ENCODE assay signal across 10 cellular contexts in the genomic region with DNA sequence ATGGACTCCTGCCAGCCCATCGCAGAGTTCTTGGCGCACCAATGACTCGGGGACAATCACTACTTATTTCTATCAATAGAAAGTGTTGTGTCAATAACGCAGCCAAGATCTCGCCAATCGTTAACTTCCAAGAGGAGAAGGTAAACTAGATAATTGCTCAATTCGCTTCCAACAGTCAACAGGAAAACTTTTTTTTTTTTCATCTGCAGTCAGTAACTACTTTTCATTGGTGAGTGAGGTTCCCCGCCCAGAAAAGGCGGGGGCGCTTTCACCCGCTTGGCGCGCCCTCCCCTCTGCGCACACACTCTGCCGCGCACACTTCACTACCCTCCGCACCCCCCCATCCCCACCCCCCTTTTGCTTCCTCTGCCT. TPM values are rescaled to one million over a fixed set of nuclear protein-coding genes. Genes with fewer than 3 reads are reported as not detected.
A peak's percentile ranks its signal among the peaks of the same experiment; 100 is the strongest.
DNase-seq lines count a peak whose midpoint lies in the region; ATAC-seq, FAIRE-seq and TF ChIP-seq lines count a peak whose summit lies in the region.
"Had no signal": no experiment of that assay in that cellular context is flagged by ENCODE, and none has a peak within 500 bp of the region (broad histone marks: within the 10 kb centered on the region; RNA-seq: fewer than 3 reads in every experiment).

FEZF1 (minus strand) TSS at position 147 of the 372 bp plus-strand sequence. CDS start 313 bp downstream, outside the sequence.

- no peaks in the 10 kb centered on the region for H3K9me1 ChIP-seq in keratinocyte (ENCODE audit: control insufficient read depth, extremely low read depth, insufficient read depth, low read length)

- DNase-seq in activated CD8-positive, alpha-beta T cell treated with anti-CD3 and anti-CD28 coated beads, Interleukin-2, amount 10 ng/mL, durations not matched to agents 7 days and 5 days = no peak
- no peak for DNase-seq in activated CD8-positive, alpha-beta T cell treated with anti-CD3 and anti-CD28 coated beads for 36 hours
- DNase-seq in SJSA1 (ENCODE audit: low read depth in 1 of 2, low spot score in 2 of 2) (no peak), keratinocyte (ENCODE audit: low read depth, low spot score) (no peak), testis (no peak), putamen (ENCODE audit: low spot score) (no peak), DMS79 (lab: John Stamatoyannopoulos, UW) (no peak), GOT3 (lab: John Stamatoyannopoulos, UW) (no peak)
- DNase-seq: activated CD4-positive, alpha-beta memory T cell treated with anti-CD3 and anti-CD28 coated beads for 36 hours; stimulated activated CD4-positive, alpha-beta T cell treated with anti-CD3 and anti-CD28 coated beads, Interleukin-15, amount 100 ng/mL, for 24 hours had no signal

- H3K4me1 ChIP-seq in SJSA1 (replicated peaks) = no peaks in the 10 kb centered on the region
- H3K4me1 ChIP-seq in keratinocyte (ENCODE audit: control insufficient read depth, extremely low read depth, insufficient read depth, low read length) = no peaks in the 10 kb centered on the region
- H3K4me1 ChIP-seq in testis = peaks cover 12% of the 10 kb centered on the region

- H3K36me3 ChIP-seq in SJSA1 (no peaks in the 10 kb centered on the region), keratinocyte (ENCODE audit: control insufficient read depth in 2 of 2, extremely low read depth in 1 of 2, insufficient read depth in 2 of 2, low read length in 2 of 2) (no peaks in the 10 kb centered on the region), testis (ENCODE audit: low read depth, missing control alignments) (no peaks in the 10 kb centered on the region)

- peaks cover 50% of the 10 kb centered on the region for H3K27me3 ChIP-seq in SJSA1 (replicated peaks)
- H3K27me3 ChIP-seq in keratinocyte (ENCODE audit: control insufficient read depth, extremely low read depth, insufficient read depth, low read length) = peaks cover 94% of the 10 kb centered on the region
- H3K27me3 ChIP-seq in testis = peaks cover 11% of the 10 kb centered on the region

- peaks cover 1% of the 10 kb centered on the region for H4K20me1 ChIP-seq in keratinocyte (ENCODE audit: control insufficient read depth, extremely low read depth, insufficient read depth, low read length)

- H3K27ac ChIP-seq in SJSA1 (no peak within 1 kb of the TSS), keratinocyte (ENCODE audit: control insufficient read depth, insufficient read depth, low read length) (no peak within 1 kb of the TSS), testis (no peak within 1 kb of the TSS)

- no peak within 1 kb of the TSS for H3K9ac ChIP-seq in keratinocyte (ENCODE audit: control insufficient read depth, extremely low read depth, insufficient read depth, low read length)

- POLR2A ChIA-PET in activated CD8-positive, alpha-beta T cell treated with anti-CD3 and anti-CD28 coated beads, Interleukin-2, amount 10 ng/mL, durations not matched to agents 7 days and 5 days (lab: Charles Lee) = no interaction called here
- POLR2A ChIA-PET in activated CD8-positive, alpha-beta T cell treated with anti-CD3 and anti-CD28 coated beads for 36 hours (lab: Charles Lee) = no interaction called here

- peaks cover 11% of the 10 kb centered on the region for H3K36me3 Mint-ChIP-seq in activated CD8-positive, alpha-beta T cell treated with anti-CD3 and anti-CD28 coated beads, Interleukin-2, amount 10 ng/mL, durations not matched to agents 7 days and 5 days (ENCODE audit: low read depth)
- H3K36me3 Mint-ChIP-seq in activated CD8-positive, alpha-beta T cell treated with anti-CD3 and anti-CD28 coated beads for 36 hours (ENCODE audit: low read depth) = peaks cover 1% of the 10 kb centered on the region
- H3K36me3 Mint-ChIP-seq: activated CD4-positive, alpha-beta memory T cell treated with anti-CD3 and anti-CD28 coated beads for 36 hours had no signal

- ATAC-seq in activated CD8-positive, alpha-beta T cell treated with anti-CD3 and anti-CD28 coated beads, Interleukin-2, amount 10 ng/mL, durations not matched to agents 7 days and 5 days = no peak
- ATAC-seq in activated CD8-positive, alpha-beta T cell treated with anti-CD3 and anti-CD28 coated beads for 36 hours = no peak

- no peaks in the 10 kb centered on the region for H3K79me2 ChIP-seq in keratinocyte (ENCODE audit: control insufficient read depth, insufficient read depth, low read length)

- H3K4me3 ChIP-seq in SJSA1 (peak within 1 kb of the TSS; percentile 7; the same call in 1 of the 2 replicates), keratinocyte (ENCODE audit: control insufficient read depth in 2 of 3, extremely low read depth in 1 of 3, insufficient read depth in 2 of 3, low read depth in 1 of 3, low read length in 3 of 3) (no peak within 1 kb of the TSS), testis (peak within 1 kb of the TSS; percentile 4 to 43)

- no peaks in the 10 kb centered on the region for H3K9me3 ChIP-seq in SJSA1 (replicated peaks)
- H3K9me3 ChIP-seq in keratinocyte (ENCODE audit: control insufficient read depth, low read depth, low read length) = peaks cover 6% of the 10 kb centered on the region
- no peaks in the 10 kb centered on the region for H3K9me3 ChIP-seq in testis

- H3K27ac Mint-ChIP-seq in activated CD8-positive, alpha-beta T cell treated with anti-CD3 and anti-CD28 coated beads, Interleukin-2, amount 10 ng/mL, durations not matched to agents 7 days and 5 days = no peak within 1 kb of the TSS
- no peak within 1 kb of the TSS for H3K27ac Mint-ChIP-seq in activated CD8-positive, alpha-beta T cell treated with anti-CD3 and anti-CD28 coated beads for 36 hours
- H3K27ac Mint-ChIP-seq: activated CD4-positive, alpha-beta memory T cell treated with anti-CD3 and anti-CD28 coated beads for 36 hours had no signal

- intact Hi-C loops in activated CD8-positive, alpha-beta T cell treated with anti-CD3 and anti-CD28 coated beads for 36 hours (cut with micrococcal nuclease) = no loop called here
- intact Hi-C loops in testis (cut with DNase I; ENCODE audit: low total_unique reads) = no loop called here

- 4 to 8% methylated on average over 17 of the region's 17 CpGs for WGBS in testis, 2 donors

- dilution Hi-C loops in keratinocyte (cut with MboI; ENCODE audit: extremely low pct_ligation_motif_present, low sequenced_read_pairs) = no loop called here

- H2AFZ ChIP-seq in keratinocyte (ENCODE audit: control insufficient read depth, low read length) = no peak within 1 kb of the TSS

- H3K4me1 Mint-ChIP-seq in activated CD8-positive, alpha-beta T cell treated with anti-CD3 and anti-CD28 coated beads, Interleukin-2, amount 10 ng/mL, durations not matched to agents 7 days and 5 days (ENCODE audit: low read depth) = peaks cover 2% of the 10 kb centered on the region
- peaks cover under 1% of the 10 kb centered on the region for H3K4me1 Mint-ChIP-seq in activated CD8-positive, alpha-beta T cell treated with anti-CD3 and anti-CD28 coated beads for 36 hours (ENCODE audit: low read depth)

- H3K9me3 Mint-ChIP-seq in activated CD8-positive, alpha-beta T cell treated with anti-CD3 and anti-CD28 coated beads, Interleukin-2, amount 10 ng/mL, durations not matched to agents 7 days and 5 days (ENCODE audit: insufficient read depth) = peaks cover 5% of the 10 kb centered on the region
- no peaks in the 10 kb centered on the region for H3K9me3 Mint-ChIP-seq in activated CD8-positive, alpha-beta T cell treated with anti-CD3 and anti-CD28 coated beads for 36 hours
- H3K9me3 Mint-ChIP-seq: activated CD4-positive, alpha-beta memory T cell treated with anti-CD3 and anti-CD28 coated beads for 36 hours had no signal

- no peak for FAIRE-seq in keratinocyte (lab: Jason Lieb, UNC)

- TF ChIP-seq POLR2A in testis (IDR thresholded peaks at IDR 0.05) = no peak

- peaks cover 78% of the 10 kb centered on the region for H3K27me3 Mint-ChIP-seq in activated CD8-positive, alpha-beta T cell treated with anti-CD3 and anti-CD28 coated beads, Interleukin-2, amount 10 ng/mL, durations not matched to agents 7 days and 5 days (ENCODE audit: low read depth)
- peaks cover 84% of the 10 kb centered on the region for H3K27me3 Mint-ChIP-seq in activated CD8-positive, alpha-beta T cell treated with anti-CD3 and anti-CD28 coated beads for 36 hours

- H3K4me3 Mint-ChIP-seq in activated CD8-positive, alpha-beta T cell treated with anti-CD3 and anti-CD28 coated beads, Interleukin-2, amount 10 ng/mL, durations not matched to agents 7 days and 5 days = peak within 1 kb of the TSS; percentile 34
- H3K4me3 Mint-ChIP-seq in activated CD8-positive, alpha-beta T cell treated with anti-CD3 and anti-CD28 coated beads for 36 hours = no peak within 1 kb of the TSS
- H3K4me3 Mint-ChIP-seq: activated CD4-positive, alpha-beta memory T cell treated with anti-CD3 and anti-CD28 coated beads for 36 hours had no signal

- CTCF ChIA-PET in activated CD8-positive, alpha-beta T cell treated with anti-CD3 and anti-CD28 coated beads, Interleukin-2, amount 10 ng/mL, durations not matched to agents 7 days and 5 days (lab: Charles Lee) = no interaction called here
- CTCF ChIA-PET in activated CD8-positive, alpha-beta T cell treated with anti-CD3 and anti-CD28 coated beads for 36 hours (lab: Charles Lee) = no interaction called here

- no peak for TF ChIP-seq CTCF in activated CD8-positive, alpha-beta T cell treated with anti-CD3 and anti-CD28 coated beads for 36 hours (IDR thresholded peaks at IDR 0.05)
- no peak for TF ChIP-seq CTCF in keratinocyte (optimal IDR thresholded peaks at IDR 0.05 in 1 of 3, IDR thresholded peaks at IDR 0.05 in 1 of 3, conservative IDR thresholded peaks at IDR 0.05 in 1 of 3; ENCODE audit: extremely low read depth in 1 of 3, insufficient read depth in 2 of 3, low read length in 3 of 3)
- no peak for TF ChIP-seq CTCF in testis (IDR thresholded peaks at IDR 0.05)

- peak within 1 kb of the TSS; percentile 10 for H3K4me2 ChIP-seq in keratinocyte (ENCODE audit: control insufficient read depth, extremely low read depth, insufficient read depth, low read depth, low read length)

RNA-seq across cellular contexts. Expression of gene FEZF1, which starts in this region (rescaled TPM):
- total RNA-seq in activated CD8-positive, alpha-beta T cell treated with anti-CD3 and anti-CD28 coated beads, Interleukin-2, amount 10 ng/mL, durations not matched to agents 7 days and 5 days = not detected
- not detected for total RNA-seq in activated CD8-positive, alpha-beta T cell treated with anti-CD3 and anti-CD28 coated beads for 36 hours
- not detected in 2 replicates for total RNA-seq in SJSA1 (2014; rRNA removed; shearing (Covaris generic))
- polyA plus RNA-seq in keratinocyte = not detected in 3 replicates
- polyA plus RNA-seq in keratinocyte (2011; ENCODE audit: low read depth) = not detected
- polyA plus RNA-seq in keratinocyte (2011; cell fraction: cytosol; rRNA removed) = not detected in 2 replicates
- not detected in 2 replicates for polyA plus RNA-seq in keratinocyte (2011; cell fraction: nucleus; rRNA removed)
- not detected in 2 replicates for polyA plus RNA-seq in keratinocyte (2012; ENCODE audit: low replicate concordance)
- polyA minus RNA-seq in keratinocyte = not detected in 3 replicates
- not detected for polyA minus RNA-seq in keratinocyte (2011; cell fraction: cytosol; rRNA and poly(A)+ RNA removed)
- polyA minus RNA-seq in keratinocyte (2011; cell fraction: nucleus; rRNA and poly(A)+ RNA removed) = not detected in 2 replicates
- total RNA-seq in testis = 1 to 10 TPM; 3.1 to 5.6 TPM
- 9.8 TPM for polyA plus RNA-seq in testis (ENCODE audit: insufficient read depth, low read depth, low replicate concordance)
- total RNA-seq: activated CD4-positive, alpha-beta memory T cell treated with anti-CD3 and anti-CD28 coated beads for 36 hours had no signal

Comparison
In these comparisons a context has a peak if more than half of its experiments do, and no peak if none do; other contexts are left out.
1. RNA of gene FEZF1 (polyA plus RNA-seq): 9.8 TPM in testis (single experiment); not detected in keratinocyte; every median in the first group is over 10 times any median in the second.
2. H3K4me3 ChIP-seq: peak in SJSA1 (single experiment) and testis (2 of 2); none in keratinocyte (0 of 3).